1 cellular context compared by ENCODE assay signal in the genomic region with DNA sequence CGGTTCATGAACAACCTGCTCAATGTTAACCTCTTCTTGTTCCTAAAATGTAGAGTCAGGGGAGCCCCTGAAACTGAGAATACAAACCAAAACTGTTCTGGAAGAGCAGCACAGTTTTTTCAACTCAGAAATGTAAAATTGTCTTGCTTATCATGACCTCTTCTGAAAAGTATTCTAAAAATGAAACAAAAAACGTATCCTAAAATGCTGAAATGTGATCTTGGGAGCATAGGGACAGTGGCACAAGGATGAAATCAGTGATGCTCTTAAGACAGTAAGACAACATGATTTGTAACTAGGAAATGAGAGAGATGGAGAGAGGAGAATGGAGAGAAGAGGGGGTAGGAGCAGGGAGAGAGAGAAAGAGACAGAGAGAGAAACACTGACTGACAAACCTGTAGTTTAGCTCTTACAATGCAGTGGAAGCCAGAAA.
TF ChIP-seq lines count a peak whose summit lies in the region.

No MANE protein-coding gene starts in this region.

TF ChIP-seq in GM23338, 12 proteins besides CTCF, POLR2A, EP300 and RAD21 (continued from another document):
- TF ChIP-seq, protein P1, sequence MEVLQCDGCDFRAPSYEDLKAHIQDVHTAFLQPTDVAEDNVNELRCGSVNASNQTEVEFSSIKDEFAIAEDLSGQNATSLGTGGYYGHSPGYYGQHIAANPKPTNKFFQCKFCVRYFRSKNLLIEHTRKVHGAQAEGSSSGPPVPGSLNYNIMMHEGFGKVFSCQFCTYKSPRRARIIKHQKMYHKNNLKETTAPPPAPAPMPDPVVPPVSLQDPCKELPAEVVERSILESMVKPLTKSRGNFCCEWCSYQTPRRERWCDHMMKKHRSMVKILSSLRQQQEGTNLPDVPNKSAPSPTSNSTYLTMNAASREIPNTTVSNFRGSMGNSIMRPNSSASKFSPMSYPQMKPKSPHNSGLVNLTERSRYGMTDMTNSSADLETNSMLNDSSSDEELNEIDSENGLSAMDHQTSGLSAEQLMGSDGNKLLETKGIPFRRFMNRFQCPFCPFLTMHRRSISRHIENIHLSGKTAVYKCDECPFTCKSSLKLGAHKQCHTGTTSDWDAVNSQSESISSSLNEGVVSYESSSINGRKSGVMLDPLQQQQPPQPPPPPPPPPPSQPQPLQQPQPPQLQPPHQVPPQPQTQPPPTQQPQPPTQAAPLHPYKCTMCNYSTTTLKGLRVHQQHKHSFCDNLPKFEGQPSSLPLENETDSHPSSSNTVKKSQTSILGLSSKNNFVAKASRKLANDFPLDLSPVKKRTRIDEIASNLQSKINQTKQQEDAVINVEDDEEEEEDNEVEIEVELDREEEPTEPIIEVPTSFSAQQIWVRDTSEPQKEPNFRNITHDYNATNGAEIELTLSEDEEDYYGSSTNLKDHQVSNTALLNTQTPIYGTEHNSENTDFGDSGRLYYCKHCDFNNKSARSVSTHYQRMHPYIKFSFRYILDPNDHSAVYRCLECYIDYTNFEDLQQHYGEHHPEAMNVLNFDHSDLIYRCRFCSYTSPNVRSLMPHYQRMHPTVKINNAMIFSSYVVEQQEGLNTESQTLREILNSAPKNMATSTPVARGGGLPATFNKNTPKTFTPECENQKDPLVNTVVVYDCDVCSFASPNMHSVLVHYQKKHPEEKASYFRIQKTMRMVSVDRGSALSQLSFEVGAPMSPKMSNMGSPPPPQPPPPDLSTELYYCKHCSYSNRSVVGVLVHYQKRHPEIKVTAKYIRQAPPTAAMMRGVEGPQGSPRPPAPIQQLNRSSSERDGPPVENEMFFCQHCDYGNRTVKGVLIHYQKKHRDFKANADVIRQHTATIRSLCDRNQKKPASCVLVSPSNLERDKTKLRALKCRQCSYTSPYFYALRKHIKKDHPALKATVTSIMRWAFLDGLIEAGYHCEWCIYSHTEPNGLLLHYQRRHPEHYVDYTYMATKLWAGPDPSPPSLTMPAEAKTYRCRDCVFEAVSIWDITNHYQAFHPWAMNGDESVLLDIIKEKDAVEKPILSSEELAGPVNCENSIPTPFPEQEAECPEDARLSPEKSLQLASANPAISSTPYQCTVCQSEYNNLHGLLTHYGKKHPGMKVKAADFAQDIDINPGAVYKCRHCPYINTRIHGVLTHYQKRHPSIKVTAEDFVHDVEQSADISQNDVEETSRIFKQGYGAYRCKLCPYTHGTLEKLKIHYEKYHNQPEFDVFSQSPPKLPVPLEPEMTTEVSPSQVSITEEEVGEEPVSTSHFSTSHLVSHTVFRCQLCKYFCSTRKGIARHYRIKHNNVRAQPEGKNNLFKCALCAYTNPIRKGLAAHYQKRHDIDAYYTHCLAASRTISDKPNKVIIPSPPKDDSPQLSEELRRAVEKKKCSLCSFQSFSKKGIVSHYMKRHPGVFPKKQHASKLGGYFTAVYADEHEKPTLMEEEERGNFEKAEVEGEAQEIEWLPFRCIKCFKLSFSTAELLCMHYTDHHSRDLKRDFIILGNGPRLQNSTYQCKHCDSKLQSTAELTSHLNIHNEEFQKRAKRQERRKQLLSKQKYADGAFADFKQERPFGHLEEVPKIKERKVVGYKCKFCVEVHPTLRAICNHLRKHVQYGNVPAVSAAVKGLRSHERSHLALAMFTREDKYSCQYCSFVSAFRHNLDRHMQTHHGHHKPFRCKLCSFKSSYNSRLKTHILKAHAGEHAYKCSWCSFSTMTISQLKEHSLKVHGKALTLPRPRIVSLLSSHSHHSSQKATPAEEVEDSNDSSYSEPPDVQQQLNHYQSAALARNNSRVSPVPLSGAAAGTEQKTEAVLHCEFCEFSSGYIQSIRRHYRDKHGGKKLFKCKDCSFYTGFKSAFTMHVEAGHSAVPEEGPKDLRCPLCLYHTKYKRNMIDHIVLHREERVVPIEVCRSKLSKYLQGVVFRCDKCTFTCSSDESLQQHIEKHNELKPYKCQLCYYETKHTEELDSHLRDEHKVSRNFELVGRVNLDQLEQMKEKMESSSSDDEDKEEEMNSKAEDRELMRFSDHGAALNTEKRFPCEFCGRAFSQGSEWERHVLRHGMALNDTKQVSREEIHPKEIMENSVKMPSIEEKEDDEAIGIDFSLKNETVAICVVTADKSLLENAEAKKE (CRISPR knock-in tag; IDR thresholded peaks at IDR 0.05) = no peak
- TF ChIP-seq, protein P2, sequence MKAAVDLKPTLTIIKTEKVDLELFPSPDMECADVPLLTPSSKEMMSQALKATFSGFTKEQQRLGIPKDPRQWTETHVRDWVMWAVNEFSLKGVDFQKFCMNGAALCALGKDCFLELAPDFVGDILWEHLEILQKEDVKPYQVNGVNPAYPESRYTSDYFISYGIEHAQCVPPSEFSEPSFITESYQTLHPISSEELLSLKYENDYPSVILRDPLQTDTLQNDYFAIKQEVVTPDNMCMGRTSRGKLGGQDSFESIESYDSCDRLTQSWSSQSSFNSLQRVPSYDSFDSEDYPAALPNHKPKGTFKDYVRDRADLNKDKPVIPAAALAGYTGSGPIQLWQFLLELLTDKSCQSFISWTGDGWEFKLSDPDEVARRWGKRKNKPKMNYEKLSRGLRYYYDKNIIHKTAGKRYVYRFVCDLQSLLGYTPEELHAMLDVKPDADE (IDR thresholded peaks at IDR 0.05) = no peak
- TF ChIP-seq, protein P3, sequence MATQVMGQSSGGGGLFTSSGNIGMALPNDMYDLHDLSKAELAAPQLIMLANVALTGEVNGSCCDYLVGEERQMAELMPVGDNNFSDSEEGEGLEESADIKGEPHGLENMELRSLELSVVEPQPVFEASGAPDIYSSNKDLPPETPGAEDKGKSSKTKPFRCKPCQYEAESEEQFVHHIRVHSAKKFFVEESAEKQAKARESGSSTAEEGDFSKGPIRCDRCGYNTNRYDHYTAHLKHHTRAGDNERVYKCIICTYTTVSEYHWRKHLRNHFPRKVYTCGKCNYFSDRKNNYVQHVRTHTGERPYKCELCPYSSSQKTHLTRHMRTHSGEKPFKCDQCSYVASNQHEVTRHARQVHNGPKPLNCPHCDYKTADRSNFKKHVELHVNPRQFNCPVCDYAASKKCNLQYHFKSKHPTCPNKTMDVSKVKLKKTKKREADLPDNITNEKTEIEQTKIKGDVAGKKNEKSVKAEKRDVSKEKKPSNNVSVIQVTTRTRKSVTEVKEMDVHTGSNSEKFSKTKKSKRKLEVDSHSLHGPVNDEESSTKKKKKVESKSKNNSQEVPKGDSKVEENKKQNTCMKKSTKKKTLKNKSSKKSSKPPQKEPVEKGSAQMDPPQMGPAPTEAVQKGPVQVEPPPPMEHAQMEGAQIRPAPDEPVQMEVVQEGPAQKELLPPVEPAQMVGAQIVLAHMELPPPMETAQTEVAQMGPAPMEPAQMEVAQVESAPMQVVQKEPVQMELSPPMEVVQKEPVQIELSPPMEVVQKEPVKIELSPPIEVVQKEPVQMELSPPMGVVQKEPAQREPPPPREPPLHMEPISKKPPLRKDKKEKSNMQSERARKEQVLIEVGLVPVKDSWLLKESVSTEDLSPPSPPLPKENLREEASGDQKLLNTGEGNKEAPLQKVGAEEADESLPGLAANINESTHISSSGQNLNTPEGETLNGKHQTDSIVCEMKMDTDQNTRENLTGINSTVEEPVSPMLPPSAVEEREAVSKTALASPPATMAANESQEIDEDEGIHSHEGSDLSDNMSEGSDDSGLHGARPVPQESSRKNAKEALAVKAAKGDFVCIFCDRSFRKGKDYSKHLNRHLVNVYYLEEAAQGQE (IDR thresholded peaks at IDR 0.05; ENCODE audit: unreplicated experiment) = no peak
- TF ChIP-seq ZNF114 (CRISPR knock-in tag; IDR thresholded peaks at IDR 0.05) (no peak), POLR2AphosphoS5 (IDR thresholded peaks at IDR 0.05; ENCODE audit: low read depth) (no peak), NANOG (IDR thresholded peaks at IDR 0.05; ENCODE audit: borderline replicate concordance) (no peak), EZH2phosphoT487 (IDR thresholded peaks at IDR 0.05; ENCODE audit: unreplicated experiment) (no peak), ZNF331 (CRISPR knock-in tag; IDR thresholded peaks at IDR 0.05; ENCODE audit: low read depth) (no peak), EZH2 (IDR thresholded peaks at IDR 0.05; ENCODE audit: low read depth, unreplicated experiment) (no peak), JUNB (IDR thresholded peaks at IDR 0.05; ENCODE audit: unreplicated experiment) (no peak), STAT1 (IDR thresholded peaks at IDR 0.05; ENCODE audit: unreplicated experiment) (no peak)
